Comparison of ENCODE assay signal across 1 cellular context in genomic region chr11:65066805-65067291, GRCh38.
TF ChIP-seq lines count a peak whose summit lies in the region.

No MANE protein-coding gene starts in this region.

TF ChIP-seq in GM23338, 12 proteins besides CTCF, POLR2A, EP300 and RAD21:
- no peak for TF ChIP-seq ZNF462 (CRISPR knock-in tag; IDR thresholded peaks at IDR 0.05)
- no peak for TF ChIP-seq EZH2 (IDR thresholded peaks at IDR 0.05; ENCODE audit: low read depth, unreplicated experiment)
- TF ChIP-seq POLR2AphosphoS5 (IDR thresholded peaks at IDR 0.05; ENCODE audit: low read depth) = peak; percentile 26; the same call in 1 of the 2 replicates
TF ChIP-seq in GM23338: peak in this region for 1.
